ENCODE assay signal across 3 cellular contexts in genomic region chr12:54943292-54943691, GRCh38. TPM values are rescaled to one million over a fixed set of nuclear protein-coding genes. Genes with fewer than 3 reads are reported as not detected.
"Had no signal": no experiment of that assay in that cellular context is flagged by ENCODE, and none has a peak within 500 bp of the region (broad histone marks: within the 10 kb centered on the region; RNA-seq: fewer than 3 reads in every experiment).

No MANE protein-coding gene starts in this region.

RNA-seq across cellular contexts. Expression of gene TESPA1, which starts 41.3 kb away (rescaled TPM):
- total RNA-seq: LHCN-M2, MCF 10A, NCI-H460 had no signal
